ENCODE assay signal across 10 cellular contexts in genomic region chr9:88747768-88748167, GRCh38.
DNase-seq lines count a peak whose midpoint lies in the region; ATAC-seq and TF ChIP-seq lines count a peak whose summit lies in the region.
"Had no signal": no experiment of that assay in that cellular context is flagged by ENCODE, and none has a peak within 500 bp of the region (broad histone marks: within the 10 kb centered on the region; RNA-seq: fewer than 3 reads in every experiment).

No MANE protein-coding gene starts in this region.

- no peak for TF ChIP-seq CTCF in astrocyte of the spinal cord (IDR thresholded peaks at IDR 0.05; ENCODE audit: low read depth, low read length)

- ATAC-seq in HG03108 (IDR thresholded peaks at IDR 0.05; ENCODE audit: unreplicated experiment), result no peak

- WGBS in HUES64, result 48% methylated on average over 4 of the region's 5 CpGs

- no peaks in the 10 kb centered on the region for H3K36me3 ChIP-seq in HUES64 (ENCODE audit: insufficient read depth, low read length)

- no peaks in the 10 kb centered on the region for H3K27me3 ChIP-seq in HUES64 (ENCODE audit: insufficient read depth, low read length)

- no peak overlapping the region for H3K4me3 ChIP-seq in HUES64 (ENCODE audit: low read length)
- no peak overlapping the region for H3K4me3 ChIP-seq in astrocyte of the spinal cord (ENCODE audit: low read depth, low read length)

- peak overlapping the region; percentile 57 for H3K27ac ChIP-seq in HUES64 (ENCODE audit: low read depth, low read length)

- H3K9ac ChIP-seq in HUES64 (ENCODE audit: low read depth, low read length), result 0 out of 2 replicates have a peak overlapping the region, but pooled peaks have one; percentile 28

- in situ Hi-C loops in astrocyte of the spinal cord (cut with HindIII; ENCODE audit: low sequenced_read_pairs), result no loop called here

- no peaks in the 10 kb centered on the region; the same call in 1 of the 2 replicates for H3K9me3 ChIP-seq in HUES64 (ENCODE audit: insufficient read depth, low read depth, low read length)

- H3K4me1 ChIP-seq in HUES64 (ENCODE audit: insufficient read depth, low read length), result peaks cover 29% of the 10 kb centered on the region

- DNase-seq in A172 (ENCODE audit: low spot score), result peak; percentile 86
- peak; percentile 86 for DNase-seq in astrocyte of the spinal cord (ENCODE audit: low read depth, low spot score)
- peak; percentile 47 for DNase-seq in iPS-NIHi11 (ENCODE audit: low spot score)
- no peak for DNase-seq in DMS 273 (lab: John Stamatoyannopoulos, UW; ENCODE audit: unreplicated experiment)
- no peak for DNase-seq in T-helper 1 cell
- DNase-seq in activated CD8-positive, alpha-beta memory T cell treated with anti-CD3 and anti-CD28 coated beads, Interleukin-2, amount 50 U/mL, for 4 hours, result no peak
- DNase-seq: immature natural killer cell, NCI-H1105 treated with DMSO at 0.1 percent for 48 hours had no signal

Comparison
In these comparisons a context has a peak if more than half of its experiments do, and no peak if none do; other contexts are left out.
1. DNase-seq: peak in A172 (single experiment), astrocyte of the spinal cord (single experiment) and iPS-NIHi11 (single experiment); none in DMS 273 (single experiment), T-helper 1 cell (0 of 5) and activated CD8-positive, alpha-beta memory T cell treated with anti-CD3 and anti-CD28 coated beads, Interleukin-2, amount 50 U/mL, for 4 hours (single experiment).